In genomic region chr17:47530557-47531227, GRCh38 we compare ENCODE assay signal across 8 cellular contexts.
DNase-seq lines count a peak whose midpoint lies in the region; ATAC-seq and TF ChIP-seq lines count a peak whose summit lies in the region.
"Not testable (repeated sequence)": the region's sequence is repeated elsewhere in the genome, so short reads cannot be mapped to it uniquely, and the experiment has no call there.

NPEPPS (plus strand) TSS chr17:47531108; CDS start chr17:47531301, 193 bp downstream.

- peak; percentile 69 for ATAC-seq in GM19351 (IDR thresholded peaks at IDR 0.05; ENCODE audit: unreplicated experiment)
- ATAC-seq in HG03520 (IDR thresholded peaks at IDR 0.05; ENCODE audit: unreplicated experiment): peak; percentile 79

- H3K27ac ChIP-seq in coronary artery: peak within 1 kb of the TSS; percentile 90 to 97
- peak within 1 kb of the TSS; percentile 52 for H3K27ac ChIP-seq in layer of hippocampus (ENCODE audit: low read depth, low read length)

- not testable (repeated sequence) for H3K27me3 ChIP-seq in layer of hippocampus (ENCODE audit: control insufficient read depth, insufficient read depth, low read length)

- DNase-seq in AML-193 (lab: John Stamatoyannopoulos, UW) (peak; percentile 60 to 68), NCI-H69 (lab: John Stamatoyannopoulos, UW) (peak; percentile 95), coronary artery (ENCODE audit: low spot score) (peak; percentile 90)
- DNase-seq in activated CD4-positive, alpha-beta T cell treated with anti-CD3 and anti-CD28 coated beads, Interleukin-2, amount 50 U/mL, for 24 hours (ENCODE audit: low read depth in 1 of 2, low spot score in 1 of 2): peak; percentile 69 to 76
- DNase-seq in stimulated activated CD4-positive, alpha-beta T cell treated with anti-CD3 and anti-CD28 coated beads, Interleukin-15, amount 100 ng/mL, for 48 hours (ENCODE audit: low read depth in 2 of 2): peak; percentile 72 to 76

- H3K4me3 ChIP-seq in coronary artery: peak within 1 kb of the TSS; percentile 89

- TF ChIP-seq CTCF in coronary artery (IDR thresholded peaks at IDR 0.05): not testable (repeated sequence)

Comparison
In these comparisons a context has a peak if more than half of its experiments do, and no peak if none do; other contexts are left out.
1. Peak in every context shown above with its lines: DNase-seq, ATAC-seq, H3K4me3 ChIP-seq and H3K27ac ChIP-seq.